In the genomic region with DNA sequence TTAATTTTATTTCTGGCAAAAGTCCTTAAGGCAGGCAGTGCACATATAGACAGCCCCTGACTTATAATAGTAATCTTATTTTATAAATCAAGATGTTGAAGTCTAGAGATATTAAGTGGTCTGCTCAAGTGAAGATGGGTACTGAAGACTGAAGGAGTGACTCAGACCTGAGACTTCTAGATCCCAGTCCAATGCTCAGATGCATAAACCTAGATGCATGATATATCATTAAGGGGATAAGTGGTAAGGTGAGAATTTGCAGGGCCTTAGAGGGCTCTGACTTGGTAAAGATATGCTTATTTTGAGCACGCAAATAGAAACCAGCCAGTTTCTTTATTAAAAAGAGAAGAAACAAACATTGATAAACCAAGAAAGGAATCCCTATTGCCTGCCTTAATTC, we compare ENCODE assay signal across 15 cellular contexts.
"Had no signal": no experiment of that assay in that cellular context is flagged by ENCODE, and none has a peak within 500 bp of the region (broad histone marks: within the 10 kb centered on the region; RNA-seq: fewer than 3 reads in every experiment).

No MANE protein-coding gene starts in this region.

- H3K27me3 ChIP-seq: brain microvascular endothelial cell, hepatocyte, neural progenitor cell, upper lobe of left lung had no signal

- H3K4me1 ChIP-seq: neural progenitor cell, upper lobe of left lung had no signal

- H3K9me3 ChIP-seq: thoracic aorta, upper lobe of left lung had no signal

- ATAC-seq: left cardiac atrium; naive thymus-derived CD4-positive, alpha-beta T cell had no signal

- DNase-seq: activated naive CD4-positive, alpha-beta T cell treated with anti-CD3 and anti-CD28 coated beads for 36 hours; aorta; brain microvascular endothelial cell; central memory CD4-positive, alpha-beta T cell; dorsolateral prefrontal cortex; foreskin fibroblast; left cardiac atrium; mesendoderm; naive thymus-derived CD4-positive, alpha-beta T cell; upper lobe of left lung had no signal

- H3K36me3 Mint-ChIP-seq: neural progenitor cell had no signal

- H3K27me3 Mint-ChIP-seq: activated T-helper 17 cell treated with anti-CD3 and anti-CD28 coated beads, Interleukin-2, amount 50 U/mL, for 72 hours; naive thymus-derived CD4-positive, alpha-beta T cell; progenitor cell of endocrine pancreas had no signal

- H3K27ac ChIP-seq: brain microvascular endothelial cell, dorsolateral prefrontal cortex, hepatocyte, neural progenitor cell, thoracic aorta, upper lobe of left lung had no signal

- H3K9me3 Mint-ChIP-seq: activated naive CD4-positive, alpha-beta T cell treated with anti-CD3 and anti-CD28 coated beads for 36 hours; activated T-helper 17 cell treated with anti-CD3 and anti-CD28 coated beads, Interleukin-2, amount 50 U/mL, for 72 hours had no signal

- H3K4me3 ChIP-seq: dorsolateral prefrontal cortex, hepatocyte, neural progenitor cell, thoracic aorta, upper lobe of left lung had no signal

- H3K27ac Mint-ChIP-seq: activated naive CD4-positive, alpha-beta T cell treated with anti-CD3 and anti-CD28 coated beads for 36 hours; activated T-helper 17 cell treated with anti-CD3 and anti-CD28 coated beads, Interleukin-2, amount 50 U/mL, for 72 hours; neural progenitor cell; progenitor cell of endocrine pancreas had no signal

- H3K4me3 Mint-ChIP-seq: activated naive CD4-positive, alpha-beta T cell treated with anti-CD3 and anti-CD28 coated beads for 36 hours; activated T-helper 17 cell treated with anti-CD3 and anti-CD28 coated beads, Interleukin-2, amount 50 U/mL, for 72 hours; neural progenitor cell had no signal

- H3K36me3 ChIP-seq: brain microvascular endothelial cell, neural progenitor cell, thoracic aorta, upper lobe of left lung had no signal
